ENCODE assay signal across 9 cellular contexts in genomic region chr7:30459591-30460245, GRCh38. TPM values are rescaled to one million over a fixed set of nuclear protein-coding genes. Genes with fewer than 3 reads are reported as not detected.
A peak's percentile ranks its signal among the peaks of the same experiment; 100 is the strongest.
DNase-seq lines count a peak whose midpoint lies in the region; ATAC-seq and TF ChIP-seq lines count a peak whose summit lies in the region.
"Had no signal": no experiment of that assay in that cellular context is flagged by ENCODE, and none has a peak within 500 bp of the region (broad histone marks: within the 10 kb centered on the region; RNA-seq: fewer than 3 reads in every experiment).

No MANE protein-coding gene starts in this region.

- H3K36me3 ChIP-seq in Caco-2 (ENCODE audit: control insufficient read depth, insufficient read depth, low read length): no peaks in the 10 kb centered on the region

- POLR2A ChIA-PET in Caco-2 (lab: Charles Lee): interaction anchor here (0.6 kb wide), 1 partner anchor 34 kb away, joined by 4 read pairs; no protein-coding TSS in a partner anchor

- peaks cover 15% of the 10 kb centered on the region for H3K4me1 Mint-ChIP-seq in Caco-2 (ENCODE audit: low read depth, unreplicated experiment)
- H3K4me1 Mint-ChIP-seq: activated naive CD4-positive, alpha-beta T cell treated with anti-CD3 and anti-CD28 coated beads, Interleukin-2, amount 50 U/mL, for 24 hours had no signal

- peak; percentile 60 to 80 for DNase-seq in Caco-2
- peak; percentile 7 for DNase-seq in foreskin melanocyte
- DNase-seq in skeletal muscle cell (ENCODE audit: low read depth): peak; percentile 92
- DNase-seq in pons (ENCODE audit: low spot score): no peak
- DNase-seq in midbrain (lab: John Stamatoyannopoulos, UW): no peak
- no peak for DNase-seq in DMS114 treated with DMSO at 0.1 percent for 48 hours (lab: John Stamatoyannopoulos, UW; ENCODE audit: unreplicated experiment)

- ATAC-seq in SK-N-SH treated with all-trans-retinoic acid at 6 μM for 48 hours (peak; percentile 90), GM19351 (IDR thresholded peaks at IDR 0.05; ENCODE audit: unreplicated experiment) (no peak)

- no peaks in the 10 kb centered on the region for H3K27me3 ChIP-seq in Caco-2 (replicated peaks; ENCODE audit: control insufficient read depth, insufficient read depth, low read length)

- H3K36me3 Mint-ChIP-seq in Caco-2 (ENCODE audit: insufficient read depth, unreplicated experiment): peaks cover 10% of the 10 kb centered on the region

- H3K9me3 ChIP-seq in Caco-2: no peaks in the 10 kb centered on the region

- no peaks in the 10 kb centered on the region for H3K9me3 Mint-ChIP-seq in Caco-2 (ENCODE audit: unreplicated experiment)
- H3K9me3 Mint-ChIP-seq: activated naive CD4-positive, alpha-beta T cell treated with anti-CD3 and anti-CD28 coated beads, Interleukin-2, amount 50 U/mL, for 24 hours had no signal

- peak overlapping the region; percentile 29 for H3K4me3 Mint-ChIP-seq in Caco-2 (ENCODE audit: unreplicated experiment)
- H3K4me3 Mint-ChIP-seq: activated naive CD4-positive, alpha-beta T cell treated with anti-CD3 and anti-CD28 coated beads, Interleukin-2, amount 50 U/mL, for 24 hours had no signal

- no TSS peak for BruUV-seq in Caco-2 (replicated peaks; lab: Mats Ljungman, UMichigan)

- no peak for TF ChIP-seq CTCF in Caco-2 (IDR thresholded peaks at IDR 0.05; ENCODE audit: insufficient read depth in 1 of 2, low read depth in 1 of 2, low read length in 1 of 2, severe bottlenecking in 1 of 2, unreplicated experiment in 1 of 2)

- peak overlapping the region; percentile 45 for H3K27ac Mint-ChIP-seq in Caco-2 (ENCODE audit: unreplicated experiment)
- H3K27ac Mint-ChIP-seq: activated naive CD4-positive, alpha-beta T cell treated with anti-CD3 and anti-CD28 coated beads, Interleukin-2, amount 50 U/mL, for 24 hours had no signal

- CTCF ChIA-PET in Caco-2 (lab: Charles Lee): interaction anchor here (2.0 kb wide), 1 partner anchor 9 kb away, joined by 13 read pairs; no protein-coding TSS in a partner anchor

- H3K27me3 Mint-ChIP-seq in Caco-2 (ENCODE audit: insufficient read depth, unreplicated experiment): no peaks in the 10 kb centered on the region
- H3K27me3 Mint-ChIP-seq: activated naive CD4-positive, alpha-beta T cell treated with anti-CD3 and anti-CD28 coated beads, Interleukin-2, amount 50 U/mL, for 24 hours had no signal

- H3K4me3 ChIP-seq in Caco-2 (ENCODE audit: low read depth, low read length): no peak overlapping the region
- H3K4me3 ChIP-seq in skeletal muscle cell (ENCODE audit: low read depth, low read length): peak overlapping the region; percentile 7

- H3K4me1 ChIP-seq in Caco-2: peaks cover 22% of the 10 kb centered on the region

- intact Hi-C loops in Caco-2 (cut with micrococcal nuclease; ENCODE audit: unreplicated experiment): no loop called here

TF ChIP-seq in SK-N-SH treated with all-trans-retinoic acid at 6 μM for 48 hours, 23 proteins besides CTCF, POLR2A, EP300 and RAD21 (continues in another document):
- TF ChIP-seq PPARA (CRISPR knock-in tag; IDR thresholded peaks at IDR 0.05; ENCODE audit: borderline replicate concordance) (no peak), ISL1 (CRISPR knock-in tag; IDR thresholded peaks at IDR 0.05) (peak; percentile 32), ZFP30 (CRISPR knock-in tag; IDR thresholded peaks at IDR 0.05) (no peak), POU6F1 (CRISPR knock-in tag; IDR thresholded peaks at IDR 0.05; ENCODE audit: borderline replicate concordance, low read depth) (no peak), TOX (CRISPR knock-in tag; IDR thresholded peaks at IDR 0.05; ENCODE audit: borderline replicate concordance) (no peak), ZNF70 (CRISPR knock-in tag; IDR thresholded peaks at IDR 0.05) (no peak), ARNTL (CRISPR knock-in tag; IDR thresholded peaks at IDR 0.05; ENCODE audit: borderline replicate concordance, low read depth) (no peak), ZC3H10 (CRISPR knock-in tag; IDR thresholded peaks at IDR 0.05) (no peak), ZNF8 (CRISPR knock-in tag; IDR thresholded peaks at IDR 0.05) (no peak), TCF4 (CRISPR knock-in tag; IDR thresholded peaks at IDR 0.05; ENCODE audit: borderline replicate concordance) (peak; percentile 85), BACH2 (CRISPR knock-in tag; IDR thresholded peaks at IDR 0.05; ENCODE audit: borderline replicate concordance) (no peak), RARB (CRISPR knock-in tag; IDR thresholded peaks at IDR 0.05) (no peak), SNAI2 (CRISPR knock-in tag; IDR thresholded peaks at IDR 0.05) (peak; percentile 68; the same call in 1 of the 2 replicates), OSR1 (CRISPR knock-in tag; IDR thresholded peaks at IDR 0.05) (no peak), CSDC2 (CRISPR knock-in tag; IDR thresholded peaks at IDR 0.05) (no peak), CSRNP3 (CRISPR knock-in tag; IDR thresholded peaks at IDR 0.05) (no peak), CREB5 (CRISPR knock-in tag; IDR thresholded peaks at IDR 0.05; ENCODE audit: low read depth) (no peak), ESRRG (CRISPR knock-in tag; IDR thresholded peaks at IDR 0.05) (no peak), GLIS3 (CRISPR knock-in tag; IDR thresholded peaks at IDR 0.05) (no peak), ZFP3 (CRISPR knock-in tag; IDR thresholded peaks at IDR 0.05) (peak; percentile 40; the same call in 1 of the 2 replicates), ZNF565 (CRISPR knock-in tag; conservative IDR thresholded peaks at IDR 0.05; ENCODE audit: low read depth) (no peak)
- TF ChIP-seq, protein P1, sequence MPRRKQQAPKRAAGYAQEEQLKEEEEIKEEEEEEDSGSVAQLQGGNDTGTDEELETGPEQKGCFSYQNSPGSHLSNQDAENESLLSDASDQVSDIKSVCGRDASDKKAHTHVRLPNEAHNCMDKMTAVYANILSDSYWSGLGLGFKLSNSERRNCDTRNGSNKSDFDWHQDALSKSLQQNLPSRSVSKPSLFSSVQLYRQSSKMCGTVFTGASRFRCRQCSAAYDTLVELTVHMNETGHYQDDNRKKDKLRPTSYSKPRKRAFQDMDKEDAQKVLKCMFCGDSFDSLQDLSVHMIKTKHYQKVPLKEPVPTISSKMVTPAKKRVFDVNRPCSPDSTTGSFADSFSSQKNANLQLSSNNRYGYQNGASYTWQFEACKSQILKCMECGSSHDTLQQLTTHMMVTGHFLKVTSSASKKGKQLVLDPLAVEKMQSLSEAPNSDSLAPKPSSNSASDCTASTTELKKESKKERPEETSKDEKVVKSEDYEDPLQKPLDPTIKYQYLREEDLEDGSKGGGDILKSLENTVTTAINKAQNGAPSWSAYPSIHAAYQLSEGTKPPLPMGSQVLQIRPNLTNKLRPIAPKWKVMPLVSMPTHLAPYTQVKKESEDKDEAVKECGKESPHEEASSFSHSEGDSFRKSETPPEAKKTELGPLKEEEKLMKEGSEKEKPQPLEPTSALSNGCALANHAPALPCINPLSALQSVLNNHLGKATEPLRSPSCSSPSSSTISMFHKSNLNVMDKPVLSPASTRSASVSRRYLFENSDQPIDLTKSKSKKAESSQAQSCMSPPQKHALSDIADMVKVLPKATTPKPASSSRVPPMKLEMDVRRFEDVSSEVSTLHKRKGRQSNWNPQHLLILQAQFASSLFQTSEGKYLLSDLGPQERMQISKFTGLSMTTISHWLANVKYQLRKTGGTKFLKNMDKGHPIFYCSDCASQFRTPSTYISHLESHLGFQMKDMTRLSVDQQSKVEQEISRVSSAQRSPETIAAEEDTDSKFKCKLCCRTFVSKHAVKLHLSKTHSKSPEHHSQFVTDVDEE (CRISPR knock-in tag; IDR thresholded peaks at IDR 0.05): no peak

RNA-seq across cellular contexts. Expression of gene NOD1, which starts 18.9 kb away (rescaled TPM):
- total RNA-seq in Caco-2 (2022): 5.4 and 7.0 TPM in 2 replicates

RNA-seq across cellular contexts. Expression of gene GGCT, which starts 44.9 kb away (rescaled TPM):
- 75.2 and 78.7 TPM in 2 replicates for total RNA-seq in Caco-2 (2022)

Comparison
In these comparisons a context has a peak if more than half of its experiments do, and no peak if none do; other contexts are left out.
1. DNase-seq: peak in Caco-2 (2 of 2), foreskin melanocyte (single experiment) and skeletal muscle cell (single experiment); none in pons (single experiment), midbrain (single experiment) and DMS114 treated with DMSO at 0.1 percent for 48 hours (single experiment).